Comparison of ENCODE assay signal across 29 cellular contexts in genomic region chrX:21004835-21005234, GRCh38.
DNase-seq lines count a peak whose midpoint lies in the region; ATAC-seq, FAIRE-seq and TF ChIP-seq lines count a peak whose summit lies in the region.
"Had no signal": no experiment of that assay in that cellular context is flagged by ENCODE, and none has a peak within 500 bp of the region (broad histone marks: within the 10 kb centered on the region; RNA-seq: fewer than 3 reads in every experiment).

No MANE protein-coding gene starts in this region.

- TF ChIP-seq CTCF in A549 (IDR thresholded peaks at IDR 0.05) = no peak
- TF ChIP-seq CTCF in RWPE2 (IDR thresholded peaks at IDR 0.05; ENCODE audit: poor library complexity, severe bottlenecking) = no peak
- no peak for TF ChIP-seq CTCF in fibroblast of the aortic adventitia (IDR thresholded peaks at IDR 0.05; ENCODE audit: insufficient read depth, low read length)
- TF ChIP-seq CTCF in CD4-positive, alpha-beta T cell (IDR thresholded peaks at IDR 0.05) = no peak

- H3K36me3 ChIP-seq in RWPE2 (ENCODE audit: low read depth) = no peaks in the 10 kb centered on the region
- H3K36me3 ChIP-seq: gastroesophageal sphincter, HAP-1, ovary, right lobe of liver had no signal

- DNase-seq in A549 (ENCODE audit: low read depth in 1 of 2, low spot score in 1 of 2) (peak; percentile 19 to 42), HCEC 1CT (peak; percentile 26), RWPE2 (ENCODE audit: low spot score) (no peak), fibroblast of the aortic adventitia (ENCODE audit: low read depth) (peak; percentile 2), SKM-1 (lab: John Stamatoyannopoulos, UW; ENCODE audit: unreplicated experiment) (no peak)
- DNase-seq in CD4-positive, alpha-beta T cell = no peak
- DNase-seq: activated CD4-positive, alpha-beta T cell treated with anti-CD3 and anti-CD28 coated beads, Interleukin-2, amount 50 U/mL, for 4 hours; activated CD8-positive, alpha-beta memory T cell treated with anti-CD3 and anti-CD28 coated beads, Interleukin-2, amount 50 U/mL, for 48 hours; activated effector memory CD4-positive, alpha-beta T cell treated with Interleukin-2 at 50 U/mL for 16 hours; activated naive CD8-positive, alpha-beta T cell treated with anti-CD3 and anti-CD28 coated beads, Interleukin-2, amount 50 U/mL, for 24 hours; CD4-positive, alpha-beta memory T cell; dermis blood vessel endothelial cell; DMS153; natural killer cell; NCI-H1436 treated with DMSO at 0.1 percent for 48 hours; NCI-H2171; NCI-H82; ovary; right lobe of liver; testis had no signal

- H3K4me1 Mint-ChIP-seq in CD4-positive, alpha-beta T cell (ENCODE audit: low read depth) = no peaks in the 10 kb centered on the region
- H3K4me1 Mint-ChIP-seq: activated naive CD8-positive, alpha-beta T cell treated with anti-CD3 and anti-CD28 coated beads, Interleukin-2, amount 50 U/mL, for 24 hours; CD4-positive, alpha-beta memory T cell; memory B cell; natural killer cell; stimulated activated effector memory CD8-positive, alpha-beta T cell treated with anti-CD3 and anti-CD28 coated beads, Interleukin-12 subunit alpha, Interleukin-12 subunit beta, amount 100 ng/mL, for 72 hours had no signal

- FAIRE-seq in A549 (lab: Jason Lieb, UNC) = peak; percentile 97

- no peak for TF ChIP-seq EP300 in A549 (IDR thresholded peaks at IDR 0.05)

- H3K27ac ChIP-seq in A549 (peak overlapping the region; percentile 39 to 60; a peak in 3 of 6 replicates), RWPE2 (ENCODE audit: poor library complexity, severe bottlenecking) (no peak overlapping the region)
- no peak overlapping the region for H3K27ac ChIP-seq in CD4-positive, alpha-beta T cell (ENCODE audit: low read depth, low read length)
- H3K27ac ChIP-seq: gastroesophageal sphincter, ovary, right lobe of liver, SK-N-MC, testis had no signal

- no peaks in the 10 kb centered on the region for H3K9me3 Mint-ChIP-seq in CD4-positive, alpha-beta T cell
- H3K9me3 Mint-ChIP-seq: activated naive CD8-positive, alpha-beta T cell treated with anti-CD3 and anti-CD28 coated beads, Interleukin-2, amount 50 U/mL, for 24 hours; memory B cell; stimulated activated effector memory CD8-positive, alpha-beta T cell treated with anti-CD3 and anti-CD28 coated beads, Interleukin-12 subunit alpha, Interleukin-12 subunit beta, amount 100 ng/mL, for 72 hours; T-helper 2 cell treated with Interferon-gamma antibody and Interleukin-4, amounts not matched to agents 5 μg/mL and 100 μg/mL, for 36 hours; WTC11 had no signal

- POLR2A ChIA-PET in A549 (lab: Yijun Ruan, JAX) = no interaction called here
- POLR2A ChIA-PET in CD4-positive, alpha-beta T cell (lab: Charles Lee) = no interaction called here

- TF ChIP-seq RAD21 in A549 (conservative IDR thresholded peaks at IDR 0.05 in 1 of 2, IDR thresholded peaks at IDR 0.05 in 1 of 2) = no peak

- no peak for TF ChIP-seq POLR2A in A549 (IDR thresholded peaks at IDR 0.05; ENCODE audit: low read length)

- H3K4me3 ChIP-seq in A549 = no peak overlapping the region
- no peak overlapping the region for H3K4me3 ChIP-seq in RWPE2 (ENCODE audit: severe bottlenecking)
- H3K4me3 ChIP-seq in fibroblast of the aortic adventitia (ENCODE audit: low read depth, low read length) = no peak overlapping the region
- H3K4me3 ChIP-seq: gastroesophageal sphincter, HAP-1, ovary, right lobe of liver, SK-N-MC, testis had no signal

- H3K27me3 ChIP-seq in RWPE2 (ENCODE audit: insufficient read depth, poor library complexity, severe bottlenecking) = no peaks in the 10 kb centered on the region
- no peaks in the 10 kb centered on the region for H3K27me3 ChIP-seq in CD4-positive, alpha-beta T cell (ENCODE audit: control insufficient read depth, insufficient read depth, low read length)
- H3K27me3 ChIP-seq: gastroesophageal sphincter, ovary, testis had no signal

- ATAC-seq in A549 (peak in 1 of 2 experiments; percentile 66; a peak in 2 of 6 replicates), RWPE2 (ENCODE audit: low read depth) (peak; percentile 64), GM18511 (IDR thresholded peaks at IDR 0.05; ENCODE audit: unreplicated experiment) (no peak), GM19351 (IDR thresholded peaks at IDR 0.05; ENCODE audit: unreplicated experiment) (no peak)
- ATAC-seq in CD4-positive, alpha-beta T cell (ENCODE audit: poor library complexity) = no peak
- ATAC-seq: activated naive CD8-positive, alpha-beta T cell treated with anti-CD3 and anti-CD28 coated beads, Interleukin-2, amount 50 U/mL, for 24 hours; gastroesophageal sphincter; natural killer cell; right lobe of liver; stimulated activated effector memory CD8-positive, alpha-beta T cell treated with anti-CD3 and anti-CD28 coated beads, Interleukin-12 subunit alpha, Interleukin-12 subunit beta, amount 100 ng/mL, for 72 hours; WTC11 had no signal

- H3K27me3 Mint-ChIP-seq in CD4-positive, alpha-beta T cell = no peaks in the 10 kb centered on the region
- H3K27me3 Mint-ChIP-seq: activated naive CD8-positive, alpha-beta T cell treated with anti-CD3 and anti-CD28 coated beads, Interleukin-2, amount 50 U/mL, for 24 hours; memory B cell had no signal

- peak overlapping the region; percentile 43 for H3K4me2 ChIP-seq in A549

- H3K27ac Mint-ChIP-seq in CD4-positive, alpha-beta T cell = no peak overlapping the region
- H3K27ac Mint-ChIP-seq: activated naive CD8-positive, alpha-beta T cell treated with anti-CD3 and anti-CD28 coated beads, Interleukin-2, amount 50 U/mL, for 24 hours; CD4-positive, alpha-beta memory T cell; memory B cell; natural killer cell; stimulated activated effector memory CD8-positive, alpha-beta T cell treated with anti-CD3 and anti-CD28 coated beads, Interleukin-12 subunit alpha, Interleukin-12 subunit beta, amount 100 ng/mL, for 72 hours; T-helper 2 cell treated with Interferon-gamma antibody and Interleukin-4, amounts not matched to agents 5 μg/mL and 100 μg/mL, for 36 hours; WTC11 had no signal

- H3K9me3 ChIP-seq in A549 = no peaks in the 10 kb centered on the region
- H3K9me3 ChIP-seq in RWPE2 (ENCODE audit: severe bottlenecking) = no peaks in the 10 kb centered on the region
- no peaks in the 10 kb centered on the region for H3K9me3 ChIP-seq in CD4-positive, alpha-beta T cell (ENCODE audit: control insufficient read depth, low read length)
- H3K9me3 ChIP-seq: gastroesophageal sphincter, HAP-1, ovary, right lobe of liver, testis had no signal

- H3K4me1 ChIP-seq in A549 (peaks cover 13% of the 10 kb centered on the region; the same call in 2 of the 3 replicates), RWPE2 (ENCODE audit: insufficient read depth, poor library complexity, severe bottlenecking) (peaks cover 6% of the 10 kb centered on the region)
- H3K4me1 ChIP-seq: gastroesophageal sphincter, HAP-1, right lobe of liver, testis had no signal

- CTCF ChIA-PET in A549 (lab: Yijun Ruan, JAX) = no interaction called here
- CTCF ChIA-PET in CD4-positive, alpha-beta T cell (lab: Charles Lee) = no interaction called here

- intact Hi-C loops in CD4-positive, alpha-beta T cell (cut with DNase I, micrococcal nuclease) = no loop called here

- H3K4me3 Mint-ChIP-seq in CD4-positive, alpha-beta T cell = no peak overlapping the region
- H3K4me3 Mint-ChIP-seq: activated naive CD8-positive, alpha-beta T cell treated with anti-CD3 and anti-CD28 coated beads, Interleukin-2, amount 50 U/mL, for 24 hours; CD4-positive, alpha-beta memory T cell; memory B cell; natural killer cell; stimulated activated effector memory CD8-positive, alpha-beta T cell treated with anti-CD3 and anti-CD28 coated beads, Interleukin-12 subunit alpha, Interleukin-12 subunit beta, amount 100 ng/mL, for 72 hours; T-helper 2 cell treated with Interferon-gamma antibody and Interleukin-4, amounts not matched to agents 5 μg/mL and 100 μg/mL, for 36 hours; WTC11 had no signal

- no peaks in the 10 kb centered on the region for H3K36me3 Mint-ChIP-seq in CD4-positive, alpha-beta T cell (ENCODE audit: low read depth)
- H3K36me3 Mint-ChIP-seq: CD4-positive, alpha-beta memory T cell; memory B cell; natural killer cell; stimulated activated effector memory CD8-positive, alpha-beta T cell treated with anti-CD3 and anti-CD28 coated beads, Interleukin-12 subunit alpha, Interleukin-12 subunit beta, amount 100 ng/mL, for 72 hours; WTC11 had no signal

- WGBS in A549 (ENCODE audit: missing lambda C conversion rate) = 2% methylated on average over 2 of the region's 2 CpGs

TF ChIP-seq in A549, 52 proteins besides CTCF, POLR2A, EP300 and RAD21:
- TF ChIP-seq RNF2 (IDR thresholded peaks at IDR 0.05; ENCODE audit: borderline replicate concordance, low read depth) (no peak), JUNB (IDR thresholded peaks at IDR 0.05) (peak; percentile 42), FOSL2 (IDR thresholded peaks at IDR 0.05) (peak; percentile 69), FOSL2 (CRISPR knock-in tag; IDR thresholded peaks at IDR 0.05) (peak; percentile 87), GATA3 (IDR thresholded peaks at IDR 0.05; ENCODE audit: borderline replicate concordance) (no peak)

Comparison
In these comparisons a context has a peak if more than half of its experiments do, and no peak if none do; other contexts are left out.
1. DNase-seq: peak in A549 (2 of 2), HCEC 1CT (single experiment) and fibroblast of the aortic adventitia (single experiment); none in RWPE2 (single experiment), CD4-positive, alpha-beta T cell (0 of 10) and SKM-1 (single experiment).
2. H3K27ac ChIP-seq: peak in A549 (2 of 2); none in RWPE2 (single experiment) and CD4-positive, alpha-beta T cell (single experiment).